23 cellular contexts compared by ENCODE assay signal in the genomic region with DNA sequence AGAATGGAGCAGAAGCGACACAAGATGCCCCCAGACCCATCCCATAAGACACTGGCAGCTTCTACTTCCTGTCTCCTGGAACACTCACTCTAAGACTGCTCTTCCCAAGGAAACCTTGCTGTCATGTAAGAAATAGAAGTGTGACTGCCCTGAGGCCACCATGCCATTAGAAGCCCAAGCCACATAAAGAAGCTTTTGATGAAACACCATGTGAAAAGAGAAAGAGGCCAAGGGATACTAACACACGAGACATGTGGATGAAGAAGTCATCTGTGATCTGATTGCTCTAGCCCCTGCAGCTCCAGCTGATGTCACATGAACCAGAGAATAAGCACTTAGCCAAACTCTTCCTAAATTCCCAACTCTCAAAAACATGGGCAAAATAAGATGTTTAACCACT.
"Had no signal": no experiment of that assay in that cellular context is flagged by ENCODE, and none has a peak within 500 bp of the region (broad histone marks: within the 10 kb centered on the region; RNA-seq: fewer than 3 reads in every experiment).

No MANE protein-coding gene starts in this region.

- H3K27me3 ChIP-seq: brain microvascular endothelial cell, SJCRH30 had no signal

- H3K36me3 ChIP-seq: brain microvascular endothelial cell, SJCRH30 had no signal

- ATAC-seq: activated CD4-positive, CD25-positive, alpha-beta regulatory T cell treated with anti-CD3 and anti-CD28 coated beads, Interleukin-2, amount 50 U/mL, for 24 hours; activated CD8-positive, alpha-beta T cell treated with anti-CD3 and anti-CD28 coated beads for 36 hours; activated T-cell treated with anti-CD3 and anti-CD28 coated beads, Interleukin-2, amount 50 U/mL, for 72 hours; Right ventricle myocardium inferior; SK-N-SH treated with all-trans-retinoic acid at 6 μM for 48 hours had no signal

- FAIRE-seq: colon had no signal

- DNase-seq: activated CD4-positive, alpha-beta T cell treated with anti-CD3 and anti-CD28 coated beads for 4 hours; activated CD8-positive, alpha-beta memory T cell treated with anti-CD3 and anti-CD28 coated beads, Interleukin-2, amount 50 U/mL, for 4 hours; activated CD8-positive, alpha-beta T cell treated with anti-CD3 and anti-CD28 coated beads for 36 hours; activated gamma-delta T cell treated with Interleukin-2 at 50 U/mL for 16 hours; activated naive CD4-positive, alpha-beta T cell treated with anti-CD3 and anti-CD28 coated beads, Interleukin-2, amount 10 ng/mL, durations not matched to agents 7 days and 5 days; activated naive CD8-positive, alpha-beta T cell treated with anti-CD3 and anti-CD28 coated beads for 36 hours; activated T-cell treated with anti-CD3 and anti-CD28 coated beads, Interleukin-2, amount 50 U/mL, for 72 hours; brain microvascular endothelial cell; cerebellar nuclear complex; KG1; NCI-H1048; NCI-H1417 treated with DMSO at 0.1 percent for 48 hours; NCI-H1694; NCI-H2171 treated with DMSO at 0.1 percent for 48 hours; NCI-H226; NCI-H510A; NCI-H526 treated with DMSO at 0.1 percent for 48 hours; RPMI8226; SJCRH30 had no signal

- H3K4me3 ChIP-seq: SJCRH30 had no signal
